ENCODE assay signal across 21 cellular contexts in genomic region chr12:123225443-123225842, GRCh38.
"Had no signal": no experiment of that assay in that cellular context is flagged by ENCODE, and none has a peak within 500 bp of the region (broad histone marks: within the 10 kb centered on the region; RNA-seq: fewer than 3 reads in every experiment).

No MANE protein-coding gene starts in this region.

- H3K4me3 Mint-ChIP-seq: activated CD4-positive, alpha-beta memory T cell treated with anti-CD3 and anti-CD28 coated beads for 36 hours; activated T-helper 1 cell treated with anti-CD3 and anti-CD28 coated beads, Interleukin-12 subunit alpha, Interleukin-12 subunit beta, Interleukin-2, Interleukin-4 antibody, amounts not matched to agents 30 ng/mL and 10 ng/mL and 1 ng/mL, durations not matched to agents 14 hours and 24 hours and 36 hours; mesothelial cell of epicardium; natural killer cell; neural progenitor cell; stimulated activated naive B cell treated with anti-CD40 and anti-IgM and Interleukin-4, amounts not matched to agents 10 μg/mL and 1 μg/mL and 100 μg/mL, for 72 hours had no signal

- H3K27ac Mint-ChIP-seq: activated CD4-positive, alpha-beta memory T cell treated with anti-CD3 and anti-CD28 coated beads for 36 hours; mesothelial cell of epicardium; neural progenitor cell; stimulated activated naive B cell treated with anti-CD40 and anti-IgM and Interleukin-4, amounts not matched to agents 10 μg/mL and 1 μg/mL and 100 μg/mL, for 72 hours had no signal

- H3K27me3 Mint-ChIP-seq: activated CD4-positive, alpha-beta memory T cell treated with anti-CD3 and anti-CD28 coated beads for 36 hours; stimulated activated naive B cell treated with anti-CD40 and anti-IgM and Interleukin-4, amounts not matched to agents 10 μg/mL and 1 μg/mL and 100 μg/mL, for 72 hours had no signal

- H3K9me3 Mint-ChIP-seq: activated CD4-positive, alpha-beta memory T cell treated with anti-CD3 and anti-CD28 coated beads for 36 hours; activated T-helper 1 cell treated with anti-CD3 and anti-CD28 coated beads, Interleukin-12 subunit alpha, Interleukin-12 subunit beta, Interleukin-2, Interleukin-4 antibody, amounts not matched to agents 30 ng/mL and 10 ng/mL and 1 ng/mL, durations not matched to agents 14 hours and 24 hours and 36 hours; mesothelial cell of epicardium; natural killer cell; neural progenitor cell; stimulated activated naive B cell treated with anti-CD40 and anti-IgM and Interleukin-4, amounts not matched to agents 10 μg/mL and 1 μg/mL and 100 μg/mL, for 72 hours had no signal

- ATAC-seq: foreskin keratinocyte; heart right ventricle; natural killer cell; stimulated activated naive B cell treated with anti-CD40 and anti-IgM and Interleukin-4, amounts not matched to agents 10 μg/mL and 1 μg/mL and 100 μg/mL, for 72 hours had no signal

- DNase-seq: activated CD4-positive, alpha-beta memory T cell treated with anti-CD3 and anti-CD28 coated beads for 36 hours; activated CD4-positive, alpha-beta T cell treated with anti-CD3 and anti-CD28 coated beads for 4 hours; activated gamma-delta T cell; activated T-cell treated with anti-CD3 and anti-CD28 coated beads for 4 hours; amygdala; central memory CD4-positive, alpha-beta T cell; foreskin keratinocyte; heart right ventricle; natural killer cell; SK-N-SH; stimulated activated CD4-positive, alpha-beta T cell treated with anti-CD3 and anti-CD28 coated beads, Interleukin-15, amount 100 ng/mL, for 24 hours; stimulated activated CD4-positive, alpha-beta T cell treated with anti-CD3 and anti-CD28 coated beads, Interleukin-2, amount 100 ng/mL, for 24 hours; stimulated activated naive B cell treated with anti-CD40 and anti-IgM and Interleukin-4, amounts not matched to agents 10 μg/mL and 1 μg/mL and 100 μg/mL, for 72 hours; stomach; SW 1271; T-helper 9 cell; thyroid gland; upper lobe of left lung had no signal
